20 cellular contexts compared by ENCODE assay signal in genomic region chrX:64230123-64230970, GRCh38. TPM values are rescaled to one million over a fixed set of nuclear protein-coding genes. Genes with fewer than 3 reads are reported as not detected.
DNase-seq lines count a peak whose midpoint lies in the region; ATAC-seq and TF ChIP-seq lines count a peak whose summit lies in the region.
"Had no signal": no experiment of that assay in that cellular context is flagged by ENCODE, and none has a peak within 500 bp of the region (broad histone marks: within the 10 kb centered on the region; RNA-seq: fewer than 3 reads in every experiment).

A gene with protein sequence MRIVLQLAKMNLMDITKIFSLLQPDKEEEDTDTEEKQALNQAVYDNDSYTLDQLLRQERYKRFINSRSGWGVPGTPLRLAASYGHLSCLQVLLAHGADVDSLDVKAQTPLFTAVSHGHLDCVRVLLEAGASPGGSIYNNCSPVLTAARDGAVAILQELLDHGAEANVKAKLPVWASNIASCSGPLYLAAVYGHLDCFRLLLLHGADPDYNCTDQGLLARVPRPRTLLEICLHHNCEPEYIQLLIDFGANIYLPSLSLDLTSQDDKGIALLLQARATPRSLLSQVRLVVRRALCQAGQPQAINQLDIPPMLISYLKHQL (minus strand): TSS chrX:64230607. CDS start chrX:64225650, 4,957 bp downstream.

- H3K4me1 ChIP-seq in right atrium auricular region (no peaks in the 10 kb centered on the region), right cardiac atrium (ENCODE audit: control insufficient read depth, insufficient read depth, low read length) (no peaks in the 10 kb centered on the region), skeletal muscle tissue (ENCODE audit: control insufficient read depth in 3 of 3, insufficient read depth in 3 of 3, low read length in 3 of 3) (peaks cover 10 to 14% (median 13%) of the 10 kb centered on the region in 3 donors)
- H3K4me1 ChIP-seq: SJCRH30 had no signal

- H3K27me3 ChIP-seq in right atrium auricular region (no peaks in the 10 kb centered on the region), right cardiac atrium (ENCODE audit: control insufficient read depth, insufficient read depth) (no peaks in the 10 kb centered on the region), skeletal muscle tissue (ENCODE audit: control insufficient read depth in 3 of 3, insufficient read depth in 3 of 3, low read length in 3 of 3) (no peaks in the 10 kb centered on the region)
- H3K27me3 ChIP-seq: MG63, SJCRH30 had no signal

- no peaks in the 10 kb centered on the region for H3K9me3 ChIP-seq in right atrium auricular region
- no peaks in the 10 kb centered on the region for H3K9me3 ChIP-seq in right cardiac atrium (ENCODE audit: control insufficient read depth, low read length)
- no peaks in the 10 kb centered on the region for H3K9me3 ChIP-seq in skeletal muscle tissue (ENCODE audit: control insufficient read depth in 3 of 3, low read length in 3 of 3)
- H3K9me3 ChIP-seq: MG63, SJCRH30 had no signal

- peak in 1 of 2 donors; percentile 15 for TF ChIP-seq CTCF in right atrium auricular region (IDR thresholded peaks at IDR 0.05)

- no peak within 1 kb of the TSS for H3K27ac ChIP-seq in right atrium auricular region
- no peak within 1 kb of the TSS for H3K27ac ChIP-seq in right cardiac atrium (ENCODE audit: low read length)
- H3K27ac ChIP-seq in skeletal muscle tissue (ENCODE audit: low read depth, low read length): peak within 1 kb of the TSS; percentile 93
- H3K27ac ChIP-seq: SJCRH30 had no signal

- H3K36me3 ChIP-seq in right atrium auricular region: no peaks in the 10 kb centered on the region
- no peaks in the 10 kb centered on the region for H3K36me3 ChIP-seq in skeletal muscle tissue (ENCODE audit: control insufficient read depth in 3 of 3, insufficient read depth in 3 of 3, low read length in 3 of 3)
- H3K36me3 ChIP-seq: MG63, SJCRH30 had no signal

- H3K4me3 ChIP-seq in right atrium auricular region: peak within 1 kb of the TSS in 1 of 2 donors; percentile 18
- H3K4me3 ChIP-seq in right cardiac atrium (ENCODE audit: low read length): no peak within 1 kb of the TSS
- peak within 1 kb of the TSS; percentile 75 to 79 (median 76) for H3K4me3 ChIP-seq in skeletal muscle tissue (ENCODE audit: low read length in 3 of 3)
- H3K4me3 ChIP-seq: MG63, SJCRH30 had no signal

- no peak for DNase-seq in Right ventricle myocardium superior
- DNase-seq in right atrium auricular region (ENCODE audit: low spot score): no peak
- DNase-seq in SK-N-DZ (ENCODE audit: low spot score): peak; percentile 35
- DNase-seq in right cardiac atrium: no peak
- no peak for DNase-seq in activated CD8-positive, alpha-beta memory T cell treated with anti-CD3 and anti-CD28 coated beads for 24 hours
- DNase-seq: C1 segment of cervical spinal cord; Karpas-422; MG63; NCI-H1092; NCI-H146; NCI-H226; NK-92 treated with Interleukin-12 subunit alpha and Interleukin-12 subunit beta, amount 100 ng/mL, for 24 hours; OCI-M1; RPMI8226 had no signal

- H3K9ac ChIP-seq in skeletal muscle tissue (ENCODE audit: low read depth in 1 of 3, low read length in 3 of 3): peak within 1 kb of the TSS; percentile 80 to 88 (median 87)

- ATAC-seq in Right ventricle myocardium superior (ENCODE audit: poor library complexity) (peak; percentile 93), right cardiac atrium (peak; percentile 44 to 63), GM21825 (IDR thresholded peaks at IDR 0.05; ENCODE audit: unreplicated experiment) (no peak), HG02588 (IDR thresholded peaks at IDR 0.05; ENCODE audit: unreplicated experiment) (no peak)

- intact Hi-C loops in Right ventricle myocardium superior (cut with DNase I) (no loop called here), right cardiac atrium (cut with DNase I) (no loop called here)

- 66% methylated on average over 17 of the region's 17 CpGs for WGBS in right cardiac atrium

RNA-seq across cellular contexts. Expression of the gene that starts here (rescaled TPM):
- total RNA-seq in Right ventricle myocardium superior: 2.7 TPM
- total RNA-seq in right atrium auricular region: under 1 TPM in 1 of 2 donors, not detected in 1; 0.85 TPM
- not detected in 2 replicates for polyA plus RNA-seq in SK-N-DZ (2014; cell fraction: cytosol; rRNA removed)
- polyA plus RNA-seq in SK-N-DZ (2014; cell fraction: nucleus; rRNA removed): 0.21 and 0.50 TPM in 2 replicates
- 1 to 10 TPM in 1 of 4 donors, under 1 TPM in 3; 0.45 to 1.4 (median 0.80) TPM for total RNA-seq in right cardiac atrium
- 1.2 TPM for polyA plus RNA-seq in right cardiac atrium
- total RNA-seq in skeletal muscle tissue: 8.4 TPM
- total RNA-seq: A673, Daoy had no signal

Comparison
In these comparisons a context has a peak if more than half of its experiments do, and no peak if none do; other contexts are left out.
1. ATAC-seq: peak in Right ventricle myocardium superior (single experiment) and right cardiac atrium (2 of 2); none in GM21825 (single experiment) and HG02588 (single experiment).